Comparison of ENCODE assay signal across 14 cellular contexts in genomic region chr12:108542320-108542719, GRCh38. TPM values are rescaled to one million over a fixed set of nuclear protein-coding genes. Genes with fewer than 3 reads are reported as not detected.
DNase-seq lines count a peak whose midpoint lies in the region; ATAC-seq and TF ChIP-seq lines count a peak whose summit lies in the region.
"Had no signal": no experiment of that assay in that cellular context is flagged by ENCODE, and none has a peak within 500 bp of the region (broad histone marks: within the 10 kb centered on the region; RNA-seq: fewer than 3 reads in every experiment).

No MANE protein-coding gene starts in this region.

- ATAC-seq in activated T-cell treated with anti-CD3 and anti-CD28 coated beads, Interleukin-2, amount 50 U/mL, for 72 hours (replicated peaks in 1 of 2) = no peak
- ATAC-seq in IMR-90 (ENCODE audit: low read depth) = peak; percentile 44
- ATAC-seq in activated B cell treated with CpG ODN at 0.5 μM for 24 hours (ENCODE audit: low read depth) = no peak
- peak in 3 of 4 donors; percentile 46 to 74 (median 49) for ATAC-seq in psoas muscle
- ATAC-seq in GM19395 (IDR thresholded peaks at IDR 0.05; ENCODE audit: unreplicated experiment) = no peak

- H3K4me2 ChIP-seq in IMR-90 (ENCODE audit: low read depth, low read length) = peak overlapping the region; percentile 36; the same call in 1 of the 2 replicates

- H3K4ac ChIP-seq in IMR-90 (ENCODE audit: low read depth, low read length) = no peak overlapping the region

- intact Hi-C loops in IMR-90 (cut with micrococcal nuclease) (no loop called here), activated B cell treated with CpG ODN at 0.5 μM for 24 hours (cut with micrococcal nuclease) (no loop called here), psoas muscle (cut with DNase I) (no loop called here), A673 (cut with micrococcal nuclease; ENCODE audit: unreplicated experiment) (no loop called here)

- in situ Hi-C loops in IMR-90 (cut with MboI; ENCODE audit: low sequenced_read_pairs) = no loop called here

- no peak overlapping the region for H3K14ac ChIP-seq in IMR-90 (replicated peaks; ENCODE audit: low read depth, low read length)

- H3K4me3 ChIP-seq in IMR-90 (ENCODE audit: insufficient read depth, low read depth, low read length) (no peak overlapping the region), psoas muscle (no peak overlapping the region), A673 (ENCODE audit: low read depth, low read length, poor library complexity, severe bottlenecking) (no peak overlapping the region)
- no peak overlapping the region for H3K4me3 ChIP-seq in CD8-positive, alpha-beta memory T cell (ENCODE audit: low read length)
- H3K4me3 ChIP-seq: SJCRH30 had no signal

- TF ChIP-seq RAD21 in IMR-90 (IDR thresholded peaks at IDR 0.05; ENCODE audit: low read length) = no peak

- H3K9me1 ChIP-seq in IMR-90 (ENCODE audit: insufficient read depth, low read length) = peaks cover 13% of the 10 kb centered on the region

- TF ChIP-seq CTCF in IMR-90 (conservative IDR thresholded peaks at IDR 0.05; ENCODE audit: low read depth, low read length) (no peak), activated B cell treated with CpG ODN at 0.5 μM for 24 hours (IDR thresholded peaks at IDR 0.05) (no peak), psoas muscle (IDR thresholded peaks at IDR 0.05) (no peak), A673 (conservative IDR thresholded peaks at IDR 0.05; ENCODE audit: low read depth, low read length) (no peak)

- H3K27me3 ChIP-seq in IMR-90 (ENCODE audit: control insufficient read depth, insufficient read depth, low read length) (no peaks in the 10 kb centered on the region), psoas muscle (ENCODE audit: insufficient read depth in 3 of 3, low read length in 2 of 3) (no peaks in the 10 kb centered on the region), A673 (replicated peaks; ENCODE audit: insufficient read depth, low read depth, low read length, poor library complexity) (no peaks in the 10 kb centered on the region)
- H3K27me3 ChIP-seq in CD8-positive, alpha-beta memory T cell (ENCODE audit: insufficient read depth, low read length, poor library complexity, severe bottlenecking) = no peaks in the 10 kb centered on the region
- H3K27me3 ChIP-seq: SJCRH30 had no signal

- no peak overlapping the region for H3K18ac ChIP-seq in IMR-90 (ENCODE audit: low read depth, low read length)

- peaks cover 17% of the 10 kb centered on the region; the same call in 1 of the 2 replicates for H4K20me1 ChIP-seq in IMR-90 (ENCODE audit: insufficient read depth, low read length)

- no peak overlapping the region for H2AK5ac ChIP-seq in IMR-90 (ENCODE audit: low read depth, low read length)

- H4K5ac ChIP-seq in IMR-90 (ENCODE audit: low read depth, low read length) = no peak overlapping the region

- H3K79me1 ChIP-seq in IMR-90 (ENCODE audit: low read depth in 1 of 2, low read length in 2 of 2) = peaks cover 29 to 56% of the 10 kb centered on the region in 2 experiments

- H3K23ac ChIP-seq in IMR-90 (ENCODE audit: low read depth, low read length) = no peak overlapping the region

- no peak overlapping the region for H3K56ac ChIP-seq in IMR-90 (ENCODE audit: extremely low read depth, insufficient read depth, low read length)

- no peak overlapping the region for H2BK15ac ChIP-seq in IMR-90 (ENCODE audit: low read depth, low read length)

- CTCF ChIA-PET in IMR-90 (lab: Yijun Ruan, JAX) (no interaction called here), activated B cell treated with CpG ODN at 0.5 μM for 24 hours (lab: Charles Lee) (no interaction called here), A673 (lab: Charles Lee) (no interaction called here)
- CTCF ChIA-PET in CD8-positive, alpha-beta memory T cell (lab: Charles Lee) = no interaction called here

- H3K9me3 Mint-ChIP-seq in activated T-cell treated with anti-CD3 and anti-CD28 coated beads, Interleukin-2, amount 50 U/mL, for 72 hours = no peaks in the 10 kb centered on the region
- H3K9me3 Mint-ChIP-seq in activated B cell treated with CpG ODN at 0.5 μM for 24 hours = no peaks in the 10 kb centered on the region
- H3K9me3 Mint-ChIP-seq in CD8-positive, alpha-beta memory T cell = no peaks in the 10 kb centered on the region

- H2BK20ac ChIP-seq in IMR-90 (ENCODE audit: low read depth, low read length) = no peak overlapping the region

- no peak overlapping the region for H3K4me3 Mint-ChIP-seq in activated T-cell treated with anti-CD3 and anti-CD28 coated beads, Interleukin-2, amount 50 U/mL, for 72 hours
- no peak overlapping the region for H3K4me3 Mint-ChIP-seq in activated B cell treated with CpG ODN at 0.5 μM for 24 hours
- H3K4me3 Mint-ChIP-seq in CD8-positive, alpha-beta memory T cell = no peak overlapping the region

- peaks cover 30% of the 10 kb centered on the region for H3K4me1 Mint-ChIP-seq in activated T-cell treated with anti-CD3 and anti-CD28 coated beads, Interleukin-2, amount 50 U/mL, for 72 hours (ENCODE audit: low read depth)
- peaks cover 20% of the 10 kb centered on the region for H3K4me1 Mint-ChIP-seq in activated B cell treated with CpG ODN at 0.5 μM for 24 hours
- peaks cover 29 to 38% (median 36%) of the 10 kb centered on the region in 3 donors for H3K4me1 Mint-ChIP-seq in CD8-positive, alpha-beta memory T cell

- peaks cover 7 to 38% of the 10 kb centered on the region in 2 donors for H3K36me3 Mint-ChIP-seq in activated T-cell treated with anti-CD3 and anti-CD28 coated beads, Interleukin-2, amount 50 U/mL, for 72 hours (ENCODE audit: insufficient read depth in 2 of 2)
- peaks cover 76% of the 10 kb centered on the region for H3K36me3 Mint-ChIP-seq in activated B cell treated with CpG ODN at 0.5 μM for 24 hours (ENCODE audit: low read depth)
- peaks cover 10 to 85% (median 13%) of the 10 kb centered on the region in 3 donors for H3K36me3 Mint-ChIP-seq in CD8-positive, alpha-beta memory T cell

- H3K36me3 ChIP-seq in IMR-90 (ENCODE audit: control insufficient read depth, insufficient read depth, low read length) (peaks cover 33% of the 10 kb centered on the region), psoas muscle (ENCODE audit: insufficient read depth in 1 of 2, low read depth in 1 of 2) (peaks cover 17 to 77% of the 10 kb centered on the region in 2 donors), A673 (ENCODE audit: insufficient read depth, low read length, poor library complexity, severe bottlenecking) (peaks cover 77% of the 10 kb centered on the region)
- H3K36me3 ChIP-seq in CD8-positive, alpha-beta memory T cell (ENCODE audit: insufficient read depth, low read length) = peaks cover 69% of the 10 kb centered on the region

- peak overlapping the region; percentile 42 for H3K27ac Mint-ChIP-seq in activated T-cell treated with anti-CD3 and anti-CD28 coated beads, Interleukin-2, amount 50 U/mL, for 72 hours
- peak overlapping the region; percentile 81 for H3K27ac Mint-ChIP-seq in activated B cell treated with CpG ODN at 0.5 μM for 24 hours
- peak overlapping the region in 2 of 8 donors; percentile 18 to 38 for H3K27ac Mint-ChIP-seq in CD8-positive, alpha-beta memory T cell

- no peak overlapping the region for H2BK5ac ChIP-seq in IMR-90 (ENCODE audit: low read depth, low read length, poor library complexity, severe bottlenecking)

- H3K4me1 ChIP-seq in IMR-90 (ENCODE audit: control insufficient read depth, insufficient read depth, low read length) = no peaks in the 10 kb centered on the region
- peaks cover 7% of the 10 kb centered on the region for H3K4me1 ChIP-seq in psoas muscle
- no peaks in the 10 kb centered on the region for H3K4me1 ChIP-seq in A673 (ENCODE audit: insufficient read depth, low read length, poor library complexity, severe bottlenecking)
- no peaks in the 10 kb centered on the region for H3K4me1 ChIP-seq in CD8-positive, alpha-beta memory T cell (ENCODE audit: insufficient read depth, low read length)
- H3K4me1 ChIP-seq: SJCRH30 had no signal

- H2AK9ac ChIP-seq in IMR-90 (replicated peaks; ENCODE audit: low read depth, low read length, poor library complexity) = no peak overlapping the region

- no peak overlapping the region for H3K27ac ChIP-seq in IMR-90 (ENCODE audit: insufficient read depth, low read length)
- peak overlapping the region; percentile 58 for H3K27ac ChIP-seq in psoas muscle
- no peak overlapping the region for H3K27ac ChIP-seq in A673 (ENCODE audit: low read depth, low read length, poor library complexity, severe bottlenecking)
- no peak overlapping the region for H3K27ac ChIP-seq in CD8-positive, alpha-beta memory T cell (ENCODE audit: low read depth, low read length)
- H3K27ac ChIP-seq: SJCRH30 had no signal

- H3K9ac ChIP-seq in IMR-90 (ENCODE audit: low read depth, low read length) = no peak overlapping the region

- no peaks in the 10 kb centered on the region for H3K27me3 Mint-ChIP-seq in activated T-cell treated with anti-CD3 and anti-CD28 coated beads, Interleukin-2, amount 50 U/mL, for 72 hours (ENCODE audit: low read depth)
- no peaks in the 10 kb centered on the region for H3K27me3 Mint-ChIP-seq in activated B cell treated with CpG ODN at 0.5 μM for 24 hours
- H3K27me3 Mint-ChIP-seq in CD8-positive, alpha-beta memory T cell = no peaks in the 10 kb centered on the region

- POLR2A ChIA-PET in IMR-90 (lab: Charles Lee; ENCODE audit: unreplicated experiment) = no interaction called here
- POLR2A ChIA-PET in activated B cell treated with CpG ODN at 0.5 μM for 24 hours (lab: Charles Lee) = interaction anchor here (2.1 kb wide), 1 partner anchor 19 kb away, joined by 12 read pairs; the partner anchor contains the start of genes ISCU and SART3
- POLR2A ChIA-PET in A673 (lab: Charles Lee; ENCODE audit: low non-redundant PET) = no interaction called here
- POLR2A ChIA-PET in CD8-positive, alpha-beta memory T cell (lab: Charles Lee) = no interaction called here

- DNase-seq in activated T-cell treated with anti-CD3 and anti-CD28 coated beads, Interleukin-2, amount 50 U/mL, for 72 hours = no peak
- DNase-seq in activated T-cell treated with anti-CD3 and anti-CD28 coated beads, Interleukin-2, amount 50 U/mL, for 48 hours = no peak
- DNase-seq in IMR-90 (peak; percentile 41), activated B cell treated with CpG ODN at 0.5 μM for 24 hours (no peak), psoas muscle (no peak), A673 (ENCODE audit: low spot score) (no peak)
- DNase-seq in CD8-positive, alpha-beta memory T cell = no peak
- DNase-seq: DMS53, NCI-H1417, NCI-H2029, NCI-H510A, SJCRH30 had no signal

- H2BK120ac ChIP-seq in IMR-90 (ENCODE audit: low read depth, low read length) = no peak overlapping the region

- no TSS peak for BruUV-seq in IMR-90 (replicated peaks; lab: Mats Ljungman, UMichigan)
- BruUV-seq in A673 (replicated peaks; lab: Mats Ljungman, UMichigan) = no TSS peak

- 70% methylated on average over 2 of the region's 4 CpGs; no CpG with 5 or more reads in 1 of the 2 experiments for WGBS in IMR-90 (ENCODE audit: extremely low coverage in 2 of 2, insufficient read length in 1 of 2), 2 experiments
- 43 to 61% (median 46%) methylated on average over 4 of the region's 4 CpGs for WGBS in psoas muscle, 3 donors

- no peak overlapping the region for H4K91ac ChIP-seq in IMR-90 (ENCODE audit: insufficient read depth, low read depth, low read length)

- dilution Hi-C loops in IMR-90 (cut with HindIII; ENCODE audit: low sequenced_read_pairs, unreplicated experiment) = no loop called here

- no peak for TF ChIP-seq POLR2A in IMR-90 (IDR thresholded peaks at IDR 0.05; ENCODE audit: low read depth, low read length)

- no peak overlapping the region for H4K8ac ChIP-seq in IMR-90 (ENCODE audit: low read depth in 2 of 2, low read length in 2 of 2)

- H3K9me3 ChIP-seq in IMR-90 (ENCODE audit: control insufficient read depth, insufficient read depth, low read length) = no peaks in the 10 kb centered on the region
- H3K9me3 ChIP-seq in psoas muscle = no peaks in the 10 kb centered on the region
- no peaks in the 10 kb centered on the region for H3K9me3 ChIP-seq in A673 (ENCODE audit: low read depth, low read length, poor library complexity, severe bottlenecking)
- no peaks in the 10 kb centered on the region for H3K9me3 ChIP-seq in CD8-positive, alpha-beta memory T cell (ENCODE audit: low read length)
- H3K9me3 ChIP-seq: SJCRH30 had no signal

- no peak overlapping the region for H2AFZ ChIP-seq in IMR-90 (replicated peaks; ENCODE audit: low read length, poor library complexity)

RNA-seq across cellular contexts. Expression of gene SART3, which starts 18.7 kb away (rescaled TPM):
- 10 to 100 TPM; 75.7 to 78.8 TPM for total RNA-seq in activated T-cell treated with anti-CD3 and anti-CD28 coated beads, Interleukin-2, amount 50 U/mL, for 72 hours
- 37.8 and 61.7 TPM in 2 replicates for total RNA-seq in IMR-90 (2012; rRNA removed)
- 19.8 and 22.6 TPM in 2 replicates for polyA plus RNA-seq in IMR-90 (2012; rRNA removed)
- polyA plus RNA-seq in IMR-90 (2012; cell fraction: cytosol; rRNA removed) = 11.8 and 12.7 TPM in 2 replicates
- 18.0 and 42.4 TPM in 2 replicates for polyA plus RNA-seq in IMR-90 (2012; cell fraction: nucleus; rRNA removed; ENCODE audit: low replicate concordance)
- total RNA-seq in activated B cell treated with CpG ODN at 0.5 μM for 24 hours = 88.4 and 107 TPM in 2 replicates
- total RNA-seq in psoas muscle = 10 to 100 TPM; 22.3 to 32.7 (median 24.9) TPM
- polyA plus RNA-seq in psoas muscle = 10 to 100 TPM; 13.4 to 35.3 (median 22.5) TPM
- total RNA-seq in A673 (2021) = 93.8 and 99.3 TPM in 2 replicates
- 10 to 100 TPM; 82.4 to 82.7 TPM for total RNA-seq in CD8-positive, alpha-beta memory T cell
- polyA plus RNA-seq in CD8-positive, alpha-beta memory T cell = 40.1 TPM

RNA-seq across cellular contexts. Expression of gene ISCU, which starts 20.1 kb away (rescaled TPM):
- 100 to 1,000 TPM; 115 to 139 TPM for total RNA-seq in activated T-cell treated with anti-CD3 and anti-CD28 coated beads, Interleukin-2, amount 50 U/mL, for 72 hours
- total RNA-seq in IMR-90 (2012; rRNA removed) (52.7 and 58.3 TPM in 2 replicates), activated B cell treated with CpG ODN at 0.5 μM for 24 hours (114 and 117 TPM in 2 replicates), psoas muscle (100 to 1,000 TPM; 148 to 225 (median 212) TPM), A673 (2021) (73.4 and 79.3 TPM in 2 replicates)
- polyA plus RNA-seq in IMR-90 (2012; rRNA removed) (77.9 and 87.2 TPM in 2 replicates), psoas muscle (100 to 1,000 TPM; 190 to 352 (median 220) TPM)
- polyA plus RNA-seq in IMR-90 (2012; cell fraction: cytosol; rRNA removed) = 38.1 and 73.2 TPM in 2 replicates
- 37.4 and 201 TPM in 2 replicates for polyA plus RNA-seq in IMR-90 (2012; cell fraction: nucleus; rRNA removed; ENCODE audit: low replicate concordance)
- 100 to 1,000 TPM; 113 to 116 TPM for total RNA-seq in CD8-positive, alpha-beta memory T cell
- 302 TPM for polyA plus RNA-seq in CD8-positive, alpha-beta memory T cell

RNA-seq across cellular contexts. Expression of gene FICD, which starts 27.2 kb away (rescaled TPM):
- total RNA-seq in activated T-cell treated with anti-CD3 and anti-CD28 coated beads, Interleukin-2, amount 50 U/mL, for 72 hours = 1 to 10 TPM; 4.0 to 7.7 TPM
- 10.8 and 11.3 TPM in 2 replicates for total RNA-seq in IMR-90 (2012; rRNA removed)
- 4.0 and 4.2 TPM in 2 replicates for polyA plus RNA-seq in IMR-90 (2012; rRNA removed)
- 3.3 and 5.3 TPM in 2 replicates for polyA plus RNA-seq in IMR-90 (2012; cell fraction: cytosol; rRNA removed)
- polyA plus RNA-seq in IMR-90 (2012; cell fraction: nucleus; rRNA removed; ENCODE audit: low replicate concordance) = 1.4 and 2.6 TPM in 2 replicates
- 7.7 and 11.2 TPM in 2 replicates for total RNA-seq in activated B cell treated with CpG ODN at 0.5 μM for 24 hours
- total RNA-seq in psoas muscle = 1 to 10 TPM; 1.6 to 4.2 (median 2.8) TPM
- polyA plus RNA-seq in psoas muscle = 1 to 10 TPM; 5.0 to 5.5 (median 5.1) TPM
- 3.6 and 4.1 TPM in 2 replicates for total RNA-seq in A673 (2021)
- total RNA-seq in CD8-positive, alpha-beta memory T cell = 1 to 10 TPM; 5.8 to 5.9 TPM
- polyA plus RNA-seq in CD8-positive, alpha-beta memory T cell = 5.2 TPM

RNA-seq across cellular contexts. Expression of gene TMEM119, which starts 55.6 kb away (rescaled TPM):
- total RNA-seq in activated T-cell treated with anti-CD3 and anti-CD28 coated beads, Interleukin-2, amount 50 U/mL, for 72 hours = under 1 TPM; 0.65 to 0.74 TPM
- total RNA-seq in IMR-90 (2012; rRNA removed) (6.7 and 8.1 TPM in 2 replicates), activated B cell treated with CpG ODN at 0.5 μM for 24 hours (not detected in 2 replicates), psoas muscle (1 to 10 TPM in 2 of 4 donors, under 1 TPM in 2; 0.25 to 2.6 (median 0.68) TPM), A673 (2021) (1.0 TPM in 1 of 2 replicates, not detected in the other)
- polyA plus RNA-seq in IMR-90 (2012; rRNA removed) (8.4 and 9.2 TPM in 2 replicates), psoas muscle (under 1 TPM; 0.31 to 0.99 (median 0.34) TPM)
- polyA plus RNA-seq in IMR-90 (2012; cell fraction: cytosol; rRNA removed) = 9.3 and 21.4 TPM in 2 replicates
- 4.5 and 5.0 TPM in 2 replicates for polyA plus RNA-seq in IMR-90 (2012; cell fraction: nucleus; rRNA removed; ENCODE audit: low replicate concordance)
- not detected for total RNA-seq in CD8-positive, alpha-beta memory T cell
- 0.66 TPM for polyA plus RNA-seq in CD8-positive, alpha-beta memory T cell
- total RNA-seq: A172 had no signal

Comparison
In these comparisons a context has a peak if more than half of its experiments do, and no peak if none do; other contexts are left out.
1. ATAC-seq: peak in IMR-90 (single experiment) and psoas muscle (3 of 4); none in activated T-cell treated with anti-CD3 and anti-CD28 coated beads, Interleukin-2, amount 50 U/mL, for 72 hours (0 of 2), activated B cell treated with CpG ODN at 0.5 μM for 24 hours (single experiment) and GM19395 (single experiment).